8 cellular contexts compared by ENCODE assay signal in the genomic region with DNA sequence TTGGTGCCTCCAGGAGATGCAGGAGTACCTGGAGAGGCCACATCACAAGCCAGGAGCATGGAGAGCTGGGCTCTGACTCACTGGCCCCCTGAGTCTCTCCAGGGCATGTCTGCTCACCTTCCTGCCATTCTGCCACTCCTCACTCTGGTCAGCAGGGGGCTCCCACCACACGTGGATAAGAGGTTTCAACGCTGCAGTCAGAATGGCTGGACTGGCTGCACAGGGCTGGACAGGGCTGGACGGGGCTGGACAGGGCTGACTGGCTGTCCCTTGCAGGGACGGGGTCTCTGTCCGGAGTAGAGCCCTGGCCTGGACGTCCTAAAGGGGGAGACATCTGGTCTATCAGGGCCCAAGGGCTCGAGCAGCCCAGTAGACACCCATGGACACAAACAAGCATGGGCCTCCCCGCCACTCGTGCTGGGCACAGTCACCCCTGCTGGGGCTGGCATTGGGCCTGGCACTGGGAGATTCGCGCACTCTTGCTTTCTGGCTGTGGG. TPM values are rescaled to one million over a fixed set of nuclear protein-coding genes. Genes with fewer than 3 reads are reported as not detected.
DNase-seq lines count a peak whose midpoint lies in the region; ATAC-seq and TF ChIP-seq lines count a peak whose summit lies in the region.

No MANE protein-coding gene starts in this region.

- WGBS in right lobe of liver (ENCODE audit: insufficient coverage, low coverage, low lambda C conversion rate, missing lambda C conversion rate), result 20% methylated on average over 1 of the region's 11 CpGs

- H3K27ac ChIP-seq in right lobe of liver, result no peak overlapping the region

- H3K4me1 ChIP-seq in right lobe of liver, result peaks cover 0 to 13% (median 5%) of the 10 kb centered on the region in 4 donors

- DNase-seq in AG08396 (ENCODE audit: low spot score), result peak; percentile 91
- peak; percentile 74 for DNase-seq in NCI-H460 (ENCODE audit: extremely low read depth, low read depth)
- DNase-seq in activated CD4-positive, alpha-beta T cell treated with anti-CD3 and anti-CD28 coated beads, Interleukin-2, amount 10 ng/mL, durations not matched to agents 24 days and 14 days, result peak; percentile 90
- DNase-seq in dermis blood vessel endothelial cell, result peak; percentile 95
- DNase-seq in right lobe of liver, result peak; percentile 79 to 85 (median 85)
- peak; percentile 51 to 66 (median 52) for DNase-seq in stimulated activated CD4-positive, alpha-beta T cell treated with anti-CD3 and anti-CD28 coated beads, TNF-alpha, amount 100 ng/mL, for 24 hours (ENCODE audit: low read depth in 3 of 3)

- peaks cover 21% of the 10 kb centered on the region for H3K36me3 Mint-ChIP-seq in activated CD4-positive, alpha-beta T cell treated with anti-CD3 and anti-CD28 coated beads, Interleukin-2, amount 10 ng/mL, durations not matched to agents 24 days and 14 days (ENCODE audit: low read depth)

- no peak for TF ChIP-seq POLR2A in right lobe of liver (IDR thresholded peaks at IDR 0.05)

- H3K4me3 Mint-ChIP-seq in activated CD4-positive, alpha-beta T cell treated with anti-CD3 and anti-CD28 coated beads, Interleukin-2, amount 10 ng/mL, durations not matched to agents 24 days and 14 days, result no peak overlapping the region

- no peaks in the 10 kb centered on the region for H3K9me3 Mint-ChIP-seq in activated CD4-positive, alpha-beta T cell treated with anti-CD3 and anti-CD28 coated beads, Interleukin-2, amount 10 ng/mL, durations not matched to agents 24 days and 14 days

- H3K27me3 ChIP-seq in right lobe of liver, result no peaks in the 10 kb centered on the region

- TF ChIP-seq CTCF in right lobe of liver (IDR thresholded peaks at IDR 0.05), result peak; percentile 81 to 97 (median 88)

- H3K27ac Mint-ChIP-seq in activated CD4-positive, alpha-beta T cell treated with anti-CD3 and anti-CD28 coated beads, Interleukin-2, amount 10 ng/mL, durations not matched to agents 24 days and 14 days, result no peak overlapping the region

- no peak overlapping the region for H3K4me3 ChIP-seq in right lobe of liver

- H3K36me3 ChIP-seq in right lobe of liver, result no peaks in the 10 kb centered on the region

- H3K4me1 Mint-ChIP-seq in activated CD4-positive, alpha-beta T cell treated with anti-CD3 and anti-CD28 coated beads, Interleukin-2, amount 10 ng/mL, durations not matched to agents 24 days and 14 days, result peaks cover 36% of the 10 kb centered on the region

- intact Hi-C loops in activated CD4-positive, alpha-beta T cell treated with anti-CD3 and anti-CD28 coated beads, Interleukin-2, amount 10 ng/mL, durations not matched to agents 24 days and 14 days (cut with micrococcal nuclease), result loop anchor here (1.0 to 2.0 kb wide), 2 partner anchors 112 to 140 kb away; no protein-coding TSS in a partner anchor
- intact Hi-C loops in right lobe of liver (cut with DNase I), result loop anchor here (2.0 to 10.0 kb wide), 3 partner anchors 110 to 138 kb away; a partner anchor contains a TSS

- ATAC-seq in GM18867 (IDR thresholded peaks at IDR 0.05; ENCODE audit: unreplicated experiment), result peak; percentile 43
- ATAC-seq in right lobe of liver, result peak; percentile 88 to 90 (median 88)
- ATAC-seq in GM18517 (IDR thresholded peaks at IDR 0.05; ENCODE audit: unreplicated experiment), result no peak

- no peaks in the 10 kb centered on the region for H3K9me3 ChIP-seq in right lobe of liver

- H3K27me3 Mint-ChIP-seq in activated CD4-positive, alpha-beta T cell treated with anti-CD3 and anti-CD28 coated beads, Interleukin-2, amount 10 ng/mL, durations not matched to agents 24 days and 14 days, result peaks cover 14% of the 10 kb centered on the region

RNA-seq across cellular contexts. Expression of a gene that starts 34.6 kb away (rescaled TPM):
- total RNA-seq in NCI-H460 (2014; rRNA removed; shearing (Covaris generic)), result not detected in 2 replicates
- polyA plus RNA-seq in NCI-H460 (2014; cell fraction: nucleus; rRNA removed), result not detected in 2 replicates
- 43.5 and 44.9 TPM in 2 replicates for total RNA-seq in activated CD4-positive, alpha-beta T cell treated with anti-CD3 and anti-CD28 coated beads, Interleukin-2, amount 10 ng/mL, durations not matched to agents 24 days and 14 days
- total RNA-seq in dermis blood vessel endothelial cell, result under 0.01 TPM in 1 of 2 replicates, not detected in the other
- 10 to 100 TPM in 1 of 6 experiments, 1 to 10 TPM in 5; 2.9 to 12.8 (median 4.0) TPM for total RNA-seq in right lobe of liver
